In genomic region chr3:14241716-14242115, GRCh38 we compare ENCODE assay signal across 26 cellular contexts.
"Had no signal": no experiment of that assay in that cellular context is flagged by ENCODE, and none has a peak within 500 bp of the region (broad histone marks: within the 10 kb centered on the region; RNA-seq: fewer than 3 reads in every experiment).

No MANE protein-coding gene starts in this region.

- H2AFZ ChIP-seq: neural progenitor cell had no signal

- H3K9ac ChIP-seq: neural progenitor cell had no signal

- H3K36me3 Mint-ChIP-seq: naive thymus-derived CD4-positive, alpha-beta T cell; natural killer cell; neural progenitor cell; stimulated activated effector memory CD8-positive, alpha-beta T cell treated with anti-CD3 and anti-CD28 coated beads, Interleukin-12 subunit alpha, Interleukin-12 subunit beta, amount 100 ng/mL, for 72 hours; stimulated activated naive B cell treated with anti-CD40 and anti-IgM and Interleukin-4, amounts not matched to agents 10 μg/mL and 1 μg/mL and 100 μg/mL, for 72 hours; type B pancreatic cell had no signal

- ATAC-seq: naive thymus-derived CD4-positive, alpha-beta T cell; natural killer cell; pancreas; right cardiac atrium; right lobe of liver; stimulated activated effector memory CD8-positive, alpha-beta T cell treated with anti-CD3 and anti-CD28 coated beads, Interleukin-12 subunit alpha, Interleukin-12 subunit beta, amount 100 ng/mL, for 72 hours; stimulated activated naive B cell treated with anti-CD40 and anti-IgM and Interleukin-4, amounts not matched to agents 10 μg/mL and 1 μg/mL and 100 μg/mL, for 72 hours; upper lobe of right lung had no signal

- DNase-seq: naive thymus-derived CD4-positive, alpha-beta T cell; natural killer cell; occipital lobe; pancreas; retina; right cardiac atrium; right lobe of liver; sigmoid colon; small intestine; stimulated activated CD4-positive, alpha-beta T cell treated with anti-CD3 and anti-CD28 coated beads, Interleukin-15, amount 100 ng/mL, for 24 hours; stimulated activated CD4-positive, alpha-beta T cell treated with anti-CD3 and anti-CD28 coated beads, Interleukin-2, amount 100 ng/mL, for 24 hours; stimulated activated CD4-positive, alpha-beta T cell treated with anti-CD3 and anti-CD28 coated beads, Interleukin-2, amount 100 ng/mL, for 48 hours; stimulated activated CD4-positive, alpha-beta T cell treated with anti-CD3 and anti-CD28 coated beads, Interleukin-4, amount 100 ng/mL, for 24 hours; stimulated activated naive B cell treated with anti-CD40 and anti-IgM and Interleukin-4, amounts not matched to agents 10 μg/mL and 1 μg/mL and 100 μg/mL, for 72 hours; stimulated activated naive CD4-positive, alpha-beta T cell treated with Interleukin-2 at 50 U/mL for 16 hours; stomach; tibial artery; transverse colon; upper lobe of right lung had no signal

- H3K36me3 ChIP-seq: neural progenitor cell, pancreas, prostate gland, right lobe of liver, sigmoid colon, stomach, thoracic aorta, tibial artery, transverse colon, upper lobe of right lung had no signal

- H3K4me3 Mint-ChIP-seq: naive thymus-derived CD4-positive, alpha-beta T cell; natural killer cell; nephron; neural progenitor cell; stimulated activated effector memory CD8-positive, alpha-beta T cell treated with anti-CD3 and anti-CD28 coated beads, Interleukin-12 subunit alpha, Interleukin-12 subunit beta, amount 100 ng/mL, for 72 hours; stimulated activated naive B cell treated with anti-CD40 and anti-IgM and Interleukin-4, amounts not matched to agents 10 μg/mL and 1 μg/mL and 100 μg/mL, for 72 hours; stimulated activated naive CD8-positive, alpha-beta T cell treated with anti-CD3 and anti-CD28 coated beads, Interleukin-15, Interleukin-2, amounts not matched to agents 100 ng/mL and 50 ng/mL, for 24 hours; type B pancreatic cell had no signal

- H3K9me3 Mint-ChIP-seq: natural killer cell; nephron; neural progenitor cell; stimulated activated effector memory CD8-positive, alpha-beta T cell treated with anti-CD3 and anti-CD28 coated beads, Interleukin-12 subunit alpha, Interleukin-12 subunit beta, amount 100 ng/mL, for 72 hours; stimulated activated naive B cell treated with anti-CD40 and anti-IgM and Interleukin-4, amounts not matched to agents 10 μg/mL and 1 μg/mL and 100 μg/mL, for 72 hours; stimulated activated naive CD8-positive, alpha-beta T cell treated with anti-CD3 and anti-CD28 coated beads, Interleukin-15, Interleukin-2, amounts not matched to agents 100 ng/mL and 50 ng/mL, for 24 hours; type B pancreatic cell had no signal

- H3K4me2 ChIP-seq: neural progenitor cell had no signal

- H3K9me3 ChIP-seq: pancreas, prostate gland, right lobe of liver, sigmoid colon, stomach, thoracic aorta, tibial artery, transverse colon, upper lobe of right lung had no signal

- H3K4me3 ChIP-seq: neural progenitor cell, pancreas, prostate gland, right lobe of liver, sigmoid colon, stomach, thoracic aorta, tibial artery, transverse colon, upper lobe of right lung had no signal

- H3K27me3 Mint-ChIP-seq: type B pancreatic cell had no signal

- H3K4me1 Mint-ChIP-seq: naive thymus-derived CD4-positive, alpha-beta T cell; natural killer cell; stimulated activated effector memory CD8-positive, alpha-beta T cell treated with anti-CD3 and anti-CD28 coated beads, Interleukin-12 subunit alpha, Interleukin-12 subunit beta, amount 100 ng/mL, for 72 hours; stimulated activated naive B cell treated with anti-CD40 and anti-IgM and Interleukin-4, amounts not matched to agents 10 μg/mL and 1 μg/mL and 100 μg/mL, for 72 hours had no signal

- H3K4me1 ChIP-seq: pancreas, right lobe of liver, sigmoid colon, stomach, tibial artery, transverse colon, upper lobe of right lung had no signal

- H3K27me3 ChIP-seq: neural progenitor cell, pancreas, right lobe of liver, sigmoid colon, stomach, transverse colon, upper lobe of right lung had no signal

- H3K27ac ChIP-seq: neural progenitor cell, pancreas, prostate gland, right lobe of liver, sigmoid colon, stomach, thoracic aorta, tibial artery, transverse colon, upper lobe of right lung had no signal
